ENCODE assay signal across 6 cellular contexts in genomic region chr4:675036-675804, GRCh38. TPM values are rescaled to one million over a fixed set of nuclear protein-coding genes. Genes with fewer than 3 reads are reported as not detected.
DNase-seq lines count a peak whose midpoint lies in the region; ATAC-seq and TF ChIP-seq lines count a peak whose summit lies in the region.

No MANE protein-coding gene starts in this region.

- peaks cover 14% of the 10 kb centered on the region for H3K4me1 ChIP-seq in A673 (ENCODE audit: insufficient read depth, low read length, poor library complexity, severe bottlenecking)

- peak overlapping the region in 2 of 5 experiments; percentile 54 to 71 for H3K27ac Mint-ChIP-seq in brain
- peak overlapping the region; percentile 65 to 69 for H3K27ac Mint-ChIP-seq in natural killer cell treated with Interleukin-12 subunit alpha and Interleukin-12 subunit beta and Interleukin-15 and Interleukin-18, amount 100 ng/mL, for 72 hours

- peak overlapping the region; percentile 98 for H3K4me3 ChIP-seq in A673 (ENCODE audit: low read depth, low read length, poor library complexity, severe bottlenecking)

- ATAC-seq in HG02870 (IDR thresholded peaks at IDR 0.05; ENCODE audit: unreplicated experiment): peak; percentile 4
- ATAC-seq in natural killer cell treated with Interleukin-12 subunit alpha and Interleukin-12 subunit beta and Interleukin-15 and Interleukin-18, amount 100 ng/mL, for 72 hours: peak; percentile 0 to 10

- no peak for TF ChIP-seq CTCF in A673 (conservative IDR thresholded peaks at IDR 0.05; ENCODE audit: low read depth, low read length)
- TF ChIP-seq CTCF in brain (conservative IDR thresholded peaks at IDR 0.05): no peak

- peaks cover 24% of the 10 kb centered on the region for H3K36me3 Mint-ChIP-seq in brain
- H3K36me3 Mint-ChIP-seq in natural killer cell treated with Interleukin-12 subunit alpha and Interleukin-12 subunit beta and Interleukin-15 and Interleukin-18, amount 100 ng/mL, for 72 hours: peaks cover 5% of the 10 kb centered on the region

- CTCF ChIA-PET in A673 (lab: Charles Lee): no interaction called here

- peak overlapping the region; percentile 72 to 92 (median 89) for H3K4me3 Mint-ChIP-seq in brain
- H3K4me3 Mint-ChIP-seq in natural killer cell treated with Interleukin-12 subunit alpha and Interleukin-12 subunit beta and Interleukin-15 and Interleukin-18, amount 100 ng/mL, for 72 hours: peak overlapping the region; percentile 68

- peaks cover 4% of the 10 kb centered on the region for H3K27me3 Mint-ChIP-seq in brain
- no peaks in the 10 kb centered on the region for H3K27me3 Mint-ChIP-seq in natural killer cell treated with Interleukin-12 subunit alpha and Interleukin-12 subunit beta and Interleukin-15 and Interleukin-18, amount 100 ng/mL, for 72 hours

- H3K9me3 Mint-ChIP-seq in brain: no peaks in the 10 kb centered on the region
- no peaks in the 10 kb centered on the region for H3K9me3 Mint-ChIP-seq in natural killer cell treated with Interleukin-12 subunit alpha and Interleukin-12 subunit beta and Interleukin-15 and Interleukin-18, amount 100 ng/mL, for 72 hours

- DNase-seq in A673 (ENCODE audit: low spot score) (no peak), NCI-H2227 (lab: John Stamatoyannopoulos, UW; ENCODE audit: unreplicated experiment) (no peak), NCI-H1436 (lab: John Stamatoyannopoulos, UW) (no peak)
- no peak for DNase-seq in natural killer cell treated with Interleukin-12 subunit alpha and Interleukin-12 subunit beta and Interleukin-15 and Interleukin-18, amount 100 ng/mL, for 72 hours (ENCODE audit: low spot score)

- H3K4me1 Mint-ChIP-seq in brain: peaks cover 17% of the 10 kb centered on the region
- peaks cover 7 to 15% of the 10 kb centered on the region in 2 donors for H3K4me1 Mint-ChIP-seq in natural killer cell treated with Interleukin-12 subunit alpha and Interleukin-12 subunit beta and Interleukin-15 and Interleukin-18, amount 100 ng/mL, for 72 hours (ENCODE audit: low read depth in 2 of 2)

- no peaks in the 10 kb centered on the region for H3K27me3 ChIP-seq in A673 (replicated peaks; ENCODE audit: insufficient read depth, low read depth, low read length, poor library complexity)

- peaks cover 22% of the 10 kb centered on the region for H3K36me3 ChIP-seq in A673 (ENCODE audit: insufficient read depth, low read length, poor library complexity, severe bottlenecking)

- peak overlapping the region; percentile 98 for H3K27ac ChIP-seq in A673 (ENCODE audit: low read depth, low read length, poor library complexity, severe bottlenecking)

- H3K9me3 ChIP-seq in A673 (ENCODE audit: low read depth, low read length, poor library complexity, severe bottlenecking): no peaks in the 10 kb centered on the region

- intact Hi-C loops in A673 (cut with micrococcal nuclease; ENCODE audit: unreplicated experiment): no loop called here

- BruUV-seq in A673 (replicated peaks; lab: Mats Ljungman, UMichigan): no TSS peak

- POLR2A ChIA-PET in A673 (lab: Charles Lee; ENCODE audit: low non-redundant PET): no interaction called here

RNA-seq across cellular contexts. Expression of gene MYL5, which starts 0.9 kb away (rescaled TPM):
- total RNA-seq in A673 (2021): 11.7 and 13.0 TPM in 2 replicates
- polyA plus RNA-seq in brain (ENCODE audit: insufficient read depth, low read depth, low replicate concordance): 11.6 TPM
- 10 to 100 TPM; 13.5 to 24.6 TPM for total RNA-seq in natural killer cell treated with Interleukin-12 subunit alpha and Interleukin-12 subunit beta and Interleukin-15 and Interleukin-18, amount 100 ng/mL, for 72 hours

RNA-seq across cellular contexts. Expression of gene ATP5ME, which starts 1.1 kb away (rescaled TPM):
- total RNA-seq in A673 (2021): 362 and 383 TPM in 2 replicates
- polyA plus RNA-seq in brain (ENCODE audit: insufficient read depth, low read depth, low replicate concordance): 717 TPM
- total RNA-seq in natural killer cell treated with Interleukin-12 subunit alpha and Interleukin-12 subunit beta and Interleukin-15 and Interleukin-18, amount 100 ng/mL, for 72 hours: 100 to 1,000 TPM; 187 to 224 TPM

RNA-seq across cellular contexts. Expression of gene SLC49A3, which starts 13.7 kb away (rescaled TPM):
- total RNA-seq in A673 (2021): 0.47 and 1.7 TPM in 2 replicates
- 1.0 TPM for polyA plus RNA-seq in brain (ENCODE audit: insufficient read depth, low read depth, low replicate concordance)
- 10 to 100 TPM; 10.5 to 15.9 TPM for total RNA-seq in natural killer cell treated with Interleukin-12 subunit alpha and Interleukin-12 subunit beta and Interleukin-15 and Interleukin-18, amount 100 ng/mL, for 72 hours

RNA-seq across cellular contexts. Expression of gene PCGF3, which starts 30.4 kb away (rescaled TPM):
- total RNA-seq in A673 (2021): 83.5 and 83.9 TPM in 2 replicates
- polyA plus RNA-seq in brain (ENCODE audit: insufficient read depth, low read depth, low replicate concordance): 27.6 TPM
- total RNA-seq in natural killer cell treated with Interleukin-12 subunit alpha and Interleukin-12 subunit beta and Interleukin-15 and Interleukin-18, amount 100 ng/mL, for 72 hours: 10 to 100 TPM; 50.6 to 54.3 TPM

RNA-seq across cellular contexts. Expression of gene PDE6B, which starts 49.8 kb away (rescaled TPM):
- 10.4 and 12.9 TPM in 2 replicates for total RNA-seq in A673 (2021)
- polyA plus RNA-seq in brain (ENCODE audit: insufficient read depth, low read depth, low replicate concordance): 8.7 TPM
- 10 to 100 TPM; 14.1 to 14.8 TPM for total RNA-seq in natural killer cell treated with Interleukin-12 subunit alpha and Interleukin-12 subunit beta and Interleukin-15 and Interleukin-18, amount 100 ng/mL, for 72 hours
